Comparison of ENCODE assay signal across 21 cellular contexts in the genomic region with DNA sequence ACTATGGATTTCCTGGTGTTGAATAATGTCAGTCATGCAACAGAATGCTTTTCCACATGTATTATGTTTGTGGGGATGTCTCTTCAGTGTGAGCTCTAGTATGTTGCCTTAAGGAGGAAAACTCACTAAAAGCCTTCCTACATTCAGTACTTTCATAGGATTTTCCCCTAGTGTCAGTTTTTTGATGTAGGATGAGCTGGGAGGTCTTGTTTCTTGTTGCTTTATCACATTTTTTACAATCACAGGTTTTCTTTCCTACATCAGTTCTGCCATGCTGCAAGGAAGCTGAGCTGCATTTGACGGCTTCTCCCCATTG. TPM values are rescaled to one million over a fixed set of nuclear protein-coding genes. Genes with fewer than 3 reads are reported as not detected.
DNase-seq lines count a peak whose midpoint lies in the region; ATAC-seq, FAIRE-seq and TF ChIP-seq lines count a peak whose summit lies in the region.
"Had no signal": no experiment of that assay in that cellular context is flagged by ENCODE, and none has a peak within 500 bp of the region (broad histone marks: within the 10 kb centered on the region; RNA-seq: fewer than 3 reads in every experiment).

No MANE protein-coding gene starts in this region.

- intact Hi-C loops in HCT116 (cut with micrococcal nuclease) (no loop called here), K562 (cut with micrococcal nuclease) (no loop called here)

- H4K20me1 ChIP-seq in HCT116 (ENCODE audit: insufficient read depth) (no peaks in the 10 kb centered on the region), Karpas-422 (ENCODE audit: insufficient read depth, low read depth, low read length) (no peaks in the 10 kb centered on the region), K562 (replicated peaks; ENCODE audit: control insufficient read depth, insufficient read depth, low read length) (no peaks in the 10 kb centered on the region)

- no peak overlapping the region for H3K27ac Mint-ChIP-seq in activated naive CD4-positive, alpha-beta T cell treated with anti-CD3 and anti-CD28 coated beads, Interleukin-2, amount 10 ng/mL, durations not matched to agents 7 days and 5 days
- H3K27ac Mint-ChIP-seq: CD4-positive, alpha-beta memory T cell; GM23338 had no signal

- no peak overlapping the region for H3K4me3 Mint-ChIP-seq in activated naive CD4-positive, alpha-beta T cell treated with anti-CD3 and anti-CD28 coated beads, Interleukin-2, amount 10 ng/mL, durations not matched to agents 7 days and 5 days
- H3K4me3 Mint-ChIP-seq: CD4-positive, alpha-beta memory T cell; GM23338 had no signal

- no peaks in the 10 kb centered on the region for H3K79me2 ChIP-seq in HCT116 (ENCODE audit: insufficient read depth, low read length)
- no peaks in the 10 kb centered on the region for H3K79me2 ChIP-seq in Karpas-422 (ENCODE audit: low read length)
- no peaks in the 10 kb centered on the region for H3K79me2 ChIP-seq in K562 (ENCODE audit: control insufficient read depth, insufficient read depth, low read length)
- no peaks in the 10 kb centered on the region for H3K79me2 ChIP-seq in mesendoderm (ENCODE audit: control insufficient read depth, insufficient read depth, low read length)

- no peak overlapping the region for H2BK120ac ChIP-seq in mesendoderm (ENCODE audit: low read depth, low read length)

- no peak overlapping the region for H3K4ac ChIP-seq in mesendoderm (ENCODE audit: low read depth, low read length)

- H3K9me2 ChIP-seq in HCT116 (ENCODE audit: insufficient read depth) = no peaks in the 10 kb centered on the region
- no peaks in the 10 kb centered on the region for H3K9me2 ChIP-seq in Karpas-422 (replicated peaks; ENCODE audit: insufficient read depth, low read length)

- H3K36me3 ChIP-seq in HCT116 (ENCODE audit: control insufficient read depth in 1 of 2, insufficient read depth in 2 of 2, low read length in 2 of 2) = no peaks in the 10 kb centered on the region
- H3K36me3 ChIP-seq in Karpas-422 (ENCODE audit: insufficient read depth, low read length) = no peaks in the 10 kb centered on the region
- no peaks in the 10 kb centered on the region for H3K36me3 ChIP-seq in K562 (ENCODE audit: control insufficient read depth, insufficient read depth, low read length)
- no peaks in the 10 kb centered on the region for H3K36me3 ChIP-seq in mesendoderm (ENCODE audit: control insufficient read depth, insufficient read depth, low read length)
- H3K36me3 ChIP-seq: HAP-1 had no signal

- RAD21 ChIA-PET in HCT116 (lab: Charles Lee; ENCODE audit: low non-redundant PET in 1 of 2, low total read pairs in 2 of 2, uncharacterized antibody in 2 of 2, unreplicated experiment in 2 of 2) = no interaction called here

- H3K9me3 ChIP-seq in HCT116 (ENCODE audit: control insufficient read depth in 1 of 2, insufficient read depth in 1 of 2, low read depth in 1 of 2, low read length in 2 of 2) = peaks cover 21 to 22% of the 10 kb centered on the region in 2 experiments; a peak in 2 of 4 replicates
- H3K9me3 ChIP-seq in Karpas-422 (ENCODE audit: low read length) = peaks cover 65% of the 10 kb centered on the region
- H3K9me3 ChIP-seq in K562 (replicated peaks; ENCODE audit: control insufficient read depth, insufficient read depth, low read depth, low read length) = no peaks in the 10 kb centered on the region; the same call in 1 of the 2 replicates

- H3K9me1 ChIP-seq in K562 (ENCODE audit: control insufficient read depth, insufficient read depth, low read length) = no peaks in the 10 kb centered on the region

- H3K27me3 ChIP-seq in HCT116 (ENCODE audit: insufficient read depth, low read length) = no peaks in the 10 kb centered on the region
- no peaks in the 10 kb centered on the region for H3K27me3 ChIP-seq in Karpas-422 (ENCODE audit: low read length)
- no peaks in the 10 kb centered on the region for H3K27me3 ChIP-seq in K562 (ENCODE audit: control insufficient read depth in 2 of 2, insufficient read depth in 2 of 2, low read length in 2 of 2)
- H3K27me3 ChIP-seq in mesendoderm (ENCODE audit: insufficient read depth, low read length, poor library complexity) = no peaks in the 10 kb centered on the region

- CTCF ChIA-PET in HCT116 (lab: Charles Lee) = no interaction called here
- CTCF ChIA-PET in K562 (lab: Yijun Ruan, JAX; ENCODE audit: low intra/inter-chr PET ratio) = no interaction called here
- CTCF ChIA-PET in activated naive CD4-positive, alpha-beta T cell treated with anti-CD3 and anti-CD28 coated beads, Interleukin-2, amount 10 ng/mL, durations not matched to agents 7 days and 5 days (lab: Charles Lee) = no interaction called here

- H3K9me3 Mint-ChIP-seq in activated naive CD4-positive, alpha-beta T cell treated with anti-CD3 and anti-CD28 coated beads, Interleukin-2, amount 10 ng/mL, durations not matched to agents 7 days and 5 days = peaks cover 48% of the 10 kb centered on the region

- TF ChIP-seq POLR2A in HCT116 (IDR thresholded peaks at IDR 0.05; ENCODE audit: borderline replicate concordance, extremely low read depth, insufficient read depth, insufficient read length) = no peak
- TF ChIP-seq POLR2A in K562 (conservative IDR thresholded peaks at IDR 0.05) = no peak

- no peak overlapping the region for H4K8ac ChIP-seq in mesendoderm (ENCODE audit: low read depth, low read length)

- no peak overlapping the region for H3K18ac ChIP-seq in mesendoderm (ENCODE audit: low read length)

- no peak for DNase-seq in HCT116 (ENCODE audit: low read depth, low spot score)
- DNase-seq in Karpas-422 = no peak
- no peak for DNase-seq in K562 (ENCODE audit: extremely low read depth in 1 of 4, low spot score in 3 of 4)
- peak; percentile 3 for DNase-seq in mesendoderm
- no peak for DNase-seq in activated naive CD4-positive, alpha-beta T cell treated with anti-CD3 and anti-CD28 coated beads, Interleukin-2, amount 10 ng/mL, durations not matched to agents 7 days and 5 days
- DNase-seq in NCI-H82 (lab: John Stamatoyannopoulos, UW) = no peak
- DNase-seq: C1 segment of cervical spinal cord; CD4-positive, alpha-beta memory T cell; COR-L47; DMS153; DND-41; GDM1 had no signal

- H3K4me1 ChIP-seq in HCT116 (ENCODE audit: control insufficient read depth in 1 of 2, insufficient read depth in 2 of 2, low read length in 2 of 2) = no peaks in the 10 kb centered on the region
- H3K4me1 ChIP-seq in Karpas-422 (ENCODE audit: low read length) = no peaks in the 10 kb centered on the region
- no peaks in the 10 kb centered on the region for H3K4me1 ChIP-seq in K562 (replicated peaks in 1 of 2; ENCODE audit: control insufficient read depth in 2 of 2, insufficient read depth in 2 of 2, low read length in 2 of 2)
- H3K4me1 ChIP-seq in mesendoderm (ENCODE audit: control insufficient read depth, low read depth, low read length) = no peaks in the 10 kb centered on the region
- H3K4me1 ChIP-seq: HAP-1 had no signal

- POLR2A ChIA-PET in HCT116 (lab: Charles Lee) = no interaction called here
- POLR2A ChIA-PET in K562 (lab: Yijun Ruan, JAX) = no interaction called here

- H3K27ac ChIP-seq in HCT116 (ENCODE audit: low read depth, low read length) (no peak overlapping the region), Karpas-422 (ENCODE audit: low read length) (no peak overlapping the region), K562 (ENCODE audit: extremely low read depth, low read depth, low read length) (no peak overlapping the region), mesendoderm (ENCODE audit: low read depth, low read length) (no peak overlapping the region)

- WGBS in K562 (ENCODE audit: insufficient coverage, low coverage, missing lambda C conversion rate) = 0% methylated on average over 1 of the region's 1 CpG
- WGBS in mesendoderm (ENCODE audit: extremely low coverage, insufficient coverage, low lambda C conversion rate) = no CpG with 5 or more reads among the region's 1 CpG

- no peak overlapping the region for H3K23ac ChIP-seq in mesendoderm (ENCODE audit: low read length)

- H2BK15ac ChIP-seq in mesendoderm (replicated peaks; ENCODE audit: low read depth) = no peak overlapping the region

- no peak for TF ChIP-seq CTCF in HCT116 (IDR thresholded peaks at IDR 0.05 in 2 of 3, conservative IDR thresholded peaks at IDR 0.05 in 1 of 3; ENCODE audit: borderline replicate concordance in 1 of 3, insufficient read depth in 1 of 3, low read depth in 2 of 3, low read length in 2 of 3)
- TF ChIP-seq CTCF in K562 (IDR thresholded peaks at IDR 0.05 in 2 of 3, conservative IDR thresholded peaks at IDR 0.05 in 1 of 3; ENCODE audit: insufficient read depth in 2 of 3, low read depth in 1 of 3, low read length in 3 of 3) = no peak

- H3K27me3 Mint-ChIP-seq in activated naive CD4-positive, alpha-beta T cell treated with anti-CD3 and anti-CD28 coated beads, Interleukin-2, amount 10 ng/mL, durations not matched to agents 7 days and 5 days = no peaks in the 10 kb centered on the region

- no TSS peak for BruUV-seq in HCT116 (replicated peaks; lab: Mats Ljungman, UMichigan)
- BruUV-seq in K562 (replicated peaks; lab: Mats Ljungman, UMichigan) = no TSS peak

- no peak overlapping the region for H2AFZ ChIP-seq in HCT116 (ENCODE audit: low read depth, low read length, poor library complexity, severe bottlenecking)
- H2AFZ ChIP-seq in Karpas-422 (ENCODE audit: low read length) = no peak overlapping the region
- H2AFZ ChIP-seq in K562 (ENCODE audit: low read depth, low read length) = no peak overlapping the region
- H2AFZ ChIP-seq: GM23338 had no signal

- H4K5ac ChIP-seq in mesendoderm (ENCODE audit: low read length) = no peak overlapping the region

- TF ChIP-seq RAD21 in HCT116 (IDR thresholded peaks at IDR 0.05; ENCODE audit: low read depth) (no peak), K562 (CRISPR knock-in tag; conservative IDR thresholded peaks at IDR 0.05 in 1 of 2, IDR thresholded peaks at IDR 0.05 in 1 of 2) (no peak)

- no peak overlapping the region for H3K9ac ChIP-seq in HCT116 (ENCODE audit: low read length)
- H3K9ac ChIP-seq in Karpas-422 (ENCODE audit: low read length) = no peak overlapping the region
- no peak overlapping the region for H3K9ac ChIP-seq in K562 (ENCODE audit: insufficient read depth in 1 of 2, low read depth in 2 of 2, low read length in 2 of 2)
- H3K9ac ChIP-seq in mesendoderm (ENCODE audit: low read length) = no peak overlapping the region

- no peak overlapping the region for H3K4me2 ChIP-seq in HCT116 (ENCODE audit: low read length)
- no peak overlapping the region for H3K4me2 ChIP-seq in Karpas-422 (ENCODE audit: low read depth, low read length, poor library complexity, severe bottlenecking)
- no peak overlapping the region for H3K4me2 ChIP-seq in K562 (ENCODE audit: insufficient read depth, low read length)
- H3K4me2 ChIP-seq in mesendoderm (ENCODE audit: low read length) = no peak overlapping the region
- H3K4me2 ChIP-seq: GM23338 had no signal

- ATAC-seq in HCT116 = no peak
- no peak for ATAC-seq in K562
- ATAC-seq in HG03025 (IDR thresholded peaks at IDR 0.05; ENCODE audit: low FRiP score, unreplicated experiment) = no peak
- ATAC-seq: GM23338 had no signal

- no peak for TF ChIP-seq EP300 in K562 (IDR thresholded peaks at IDR 0.05; ENCODE audit: low read length)

- no peaks in the 10 kb centered on the region for H3K79me1 ChIP-seq in mesendoderm (ENCODE audit: low read length)

- no peak overlapping the region for H3K56ac ChIP-seq in mesendoderm (ENCODE audit: low read length)

- no peak overlapping the region for H2AK5ac ChIP-seq in mesendoderm (ENCODE audit: low read length)

- H3K36me3 Mint-ChIP-seq in activated naive CD4-positive, alpha-beta T cell treated with anti-CD3 and anti-CD28 coated beads, Interleukin-2, amount 10 ng/mL, durations not matched to agents 7 days and 5 days = peaks cover 2% of the 10 kb centered on the region

- no peak for FAIRE-seq in K562 (lab: Jason Lieb, UNC)
- FAIRE-seq: GM12891, GM18507, H54 had no signal

- in situ Hi-C loops in K562 (cut with MboI) = no loop called here

- no peaks in the 10 kb centered on the region for H3K4me1 Mint-ChIP-seq in activated naive CD4-positive, alpha-beta T cell treated with anti-CD3 and anti-CD28 coated beads, Interleukin-2, amount 10 ng/mL, durations not matched to agents 7 days and 5 days
- H3K4me1 Mint-ChIP-seq: CD4-positive, alpha-beta memory T cell; GM23338 had no signal

- no peak overlapping the region for H2BK5ac ChIP-seq in mesendoderm (ENCODE audit: low read length)

- H3K4me3 ChIP-seq in HCT116 (replicated peaks in 1 of 2; ENCODE audit: low read depth in 1 of 2, low read length in 2 of 2) = no peak overlapping the region
- peak overlapping the region; percentile 15; the same call in 1 of the 2 replicates for H3K4me3 ChIP-seq in Karpas-422 (ENCODE audit: low read length)
- no peak overlapping the region for H3K4me3 ChIP-seq in K562
- no peak overlapping the region for H3K4me3 ChIP-seq in mesendoderm (ENCODE audit: low read length)
- H3K4me3 ChIP-seq: GM23338, HAP-1 had no signal

RNA-seq across cellular contexts. Expression of a gene that starts 8.5 kb away (rescaled TPM):
- total RNA-seq in HCT116 (2021; ENCODE audit: unreplicated experiment) (not detected), K562 (2014; rRNA removed) (not detected in 2 replicates), K562 (2014; rRNA removed; fragmentation: Illumina TruSeq; extraction: Trizol) (not detected in 2 replicates), K562 (2015; rRNA removed; fragmentation: Illumina TruSeq; extraction: Trizol) (not detected in 2 replicates), K562 (2021) (not detected in 2 replicates)
- polyA plus RNA-seq in HCT116 (2012) = not detected in 2 replicates
- total RNA-seq in Karpas-422 (2014; rRNA removed; shearing (Covaris generic); ENCODE audit: low replicate concordance) = not detected in 2 replicates
- total RNA-seq in K562 (2011; cell fraction: chromatin; rRNA removed; ENCODE audit: low replicate concordance) = not detected in 2 replicates
- total RNA-seq in K562 (2011; cell fraction: nucleolus; rRNA removed) = not detected in 2 replicates
- not detected in 2 replicates for total RNA-seq in K562 (2011; cell fraction: nucleoplasm; rRNA removed)
- polyA plus RNA-seq in K562 (2011; rRNA removed) (not detected in 2 replicates), K562 (2014; fragmentation: Illumina TruSeq; extraction: Trizol) (not detected in 2 replicates), K562 (2014; fragmentation: Nextera tagmentation; extraction: Ambion mirVana) (not detected), K562 (2014; rRNA removed) (not detected in 2 replicates)
- not detected in 2 replicates for polyA plus RNA-seq in K562 (2011; cell fraction: cytosol; rRNA removed)
- polyA plus RNA-seq in K562 (2011; cell fraction: nucleus; rRNA removed) = not detected in 2 replicates
- polyA plus RNA-seq in K562 (2012) = not detected in 2 replicates
- not detected in 2 replicates for polyA minus RNA-seq in K562 (2011; rRNA and poly(A)+ RNA removed)
- not detected in 2 replicates for polyA minus RNA-seq in K562 (2011; cell fraction: cytosol; rRNA and poly(A)+ RNA removed)
- polyA minus RNA-seq in K562 (2011; cell fraction: nucleus; rRNA and poly(A)+ RNA removed) = not detected in 2 replicates
- polyA plus RNA-seq in mesendoderm (2013, experiment 1 of 2) = not detected
- polyA plus RNA-seq in mesendoderm (2013, experiment 2 of 2) = not detected
- total RNA-seq: A172; A673; CD4-positive, alpha-beta memory T cell; GM23338 had no signal
- polyA plus RNA-seq: BJ; CD4-positive, alpha-beta memory T cell; GM23338 had no signal

RNA-seq across cellular contexts. Expression of a gene that starts 33.7 kb away (rescaled TPM):
- total RNA-seq in HCT116 (2021; ENCODE audit: unreplicated experiment) (not detected), K562 (2014; rRNA removed) (not detected in 2 replicates), K562 (2014; rRNA removed; fragmentation: Illumina TruSeq; extraction: Trizol) (not detected in 2 replicates), K562 (2015; rRNA removed; fragmentation: Illumina TruSeq; extraction: Trizol) (not detected in 2 replicates), K562 (2021) (not detected in 2 replicates)
- not detected in 2 replicates for polyA plus RNA-seq in HCT116 (2012)
- total RNA-seq in Karpas-422 (2014; rRNA removed; shearing (Covaris generic); ENCODE audit: low replicate concordance) = not detected in 2 replicates
- not detected in 2 replicates for total RNA-seq in K562 (2011; cell fraction: chromatin; rRNA removed; ENCODE audit: low replicate concordance)
- not detected in 2 replicates for total RNA-seq in K562 (2011; cell fraction: nucleolus; rRNA removed)
- total RNA-seq in K562 (2011; cell fraction: nucleoplasm; rRNA removed) = not detected in 2 replicates
- polyA plus RNA-seq in K562 (2011; rRNA removed) (not detected in 2 replicates), K562 (2014; fragmentation: Illumina TruSeq; extraction: Trizol) (not detected in 2 replicates), K562 (2014; fragmentation: Nextera tagmentation; extraction: Ambion mirVana) (not detected), K562 (2014; rRNA removed) (not detected in 2 replicates)
- polyA plus RNA-seq in K562 (2011; cell fraction: cytosol; rRNA removed) = not detected in 2 replicates
- not detected in 2 replicates for polyA plus RNA-seq in K562 (2011; cell fraction: nucleus; rRNA removed)
- not detected in 2 replicates for polyA plus RNA-seq in K562 (2012)
- polyA minus RNA-seq in K562 (2011; rRNA and poly(A)+ RNA removed) = not detected in 2 replicates
- not detected in 2 replicates for polyA minus RNA-seq in K562 (2011; cell fraction: cytosol; rRNA and poly(A)+ RNA removed)
- polyA minus RNA-seq in K562 (2011; cell fraction: nucleus; rRNA and poly(A)+ RNA removed) = not detected in 2 replicates
- polyA plus RNA-seq in mesendoderm (2013, experiment 1 of 2) = not detected
- polyA plus RNA-seq in mesendoderm (2013, experiment 2 of 2) = not detected
- total RNA-seq: A172; A673; CD4-positive, alpha-beta memory T cell; GM23338 had no signal
- polyA plus RNA-seq: BJ; CD4-positive, alpha-beta memory T cell; GM23338 had no signal

RNA-seq across cellular contexts. Expression of a gene that starts 56.0 kb away (rescaled TPM):
- total RNA-seq in HCT116 (2021; ENCODE audit: unreplicated experiment) (not detected), K562 (2014; rRNA removed) (not detected in 2 replicates), K562 (2014; rRNA removed; fragmentation: Illumina TruSeq; extraction: Trizol) (not detected in 2 replicates), K562 (2015; rRNA removed; fragmentation: Illumina TruSeq; extraction: Trizol) (not detected in 2 replicates), K562 (2021) (not detected in 2 replicates)
- polyA plus RNA-seq in HCT116 (2012) = not detected in 2 replicates
- total RNA-seq in Karpas-422 (2014; rRNA removed; shearing (Covaris generic); ENCODE audit: low replicate concordance) = not detected in 2 replicates
- not detected in 2 replicates for total RNA-seq in K562 (2011; cell fraction: chromatin; rRNA removed; ENCODE audit: low replicate concordance)
- total RNA-seq in K562 (2011; cell fraction: nucleolus; rRNA removed) = not detected in 2 replicates
- total RNA-seq in K562 (2011; cell fraction: nucleoplasm; rRNA removed) = not detected in 2 replicates
- polyA plus RNA-seq in K562 (2011; rRNA removed) (not detected in 2 replicates), K562 (2014; fragmentation: Illumina TruSeq; extraction: Trizol) (not detected in 2 replicates), K562 (2014; fragmentation: Nextera tagmentation; extraction: Ambion mirVana) (not detected), K562 (2014; rRNA removed) (not detected in 2 replicates)
- not detected in 2 replicates for polyA plus RNA-seq in K562 (2011; cell fraction: cytosol; rRNA removed)
- polyA plus RNA-seq in K562 (2011; cell fraction: nucleus; rRNA removed) = not detected in 2 replicates
- polyA plus RNA-seq in K562 (2012) = not detected in 2 replicates
- polyA minus RNA-seq in K562 (2011; rRNA and poly(A)+ RNA removed) = not detected in 2 replicates
- not detected in 2 replicates for polyA minus RNA-seq in K562 (2011; cell fraction: cytosol; rRNA and poly(A)+ RNA removed)
- not detected in 2 replicates for polyA minus RNA-seq in K562 (2011; cell fraction: nucleus; rRNA and poly(A)+ RNA removed)
- polyA plus RNA-seq in mesendoderm (2013, experiment 1 of 2) = not detected
- not detected for polyA plus RNA-seq in mesendoderm (2013, experiment 2 of 2)
- total RNA-seq: A172; A673; CD4-positive, alpha-beta memory T cell; GM23338 had no signal
- polyA plus RNA-seq: BJ; CD4-positive, alpha-beta memory T cell; GM23338 had no signal
